In genomic region chr22:36311386-36312085, GRCh38 we compare ENCODE assay signal across 18 cellular contexts. TPM values are rescaled to one million over a fixed set of nuclear protein-coding genes. Genes with fewer than 3 reads are reported as not detected.
DNase-seq lines count a peak whose midpoint lies in the region; ATAC-seq and TF ChIP-seq lines count a peak whose summit lies in the region.
"Had no signal": no experiment of that assay in that cellular context is flagged by ENCODE, and none has a peak within 500 bp of the region (broad histone marks: within the 10 kb centered on the region; RNA-seq: fewer than 3 reads in every experiment).

No MANE protein-coding gene starts in this region.

- no peak for DNase-seq in activated T-cell treated with anti-CD3 and anti-CD28 coated beads, Interleukin-2, amount 50 U/mL, for 24 hours
- DNase-seq in activated T-cell treated with anti-CD3 and anti-CD28 coated beads, Interleukin-2, amount 50 U/mL, for 1 hour = no peak
- DNase-seq in SJSA1 (ENCODE audit: low read depth in 1 of 2, low spot score in 2 of 2) = peak; percentile 68 to 76
- no peak for DNase-seq in epithelial cell of prostate (ENCODE audit: low read depth, low spot score)
- no peak for DNase-seq in stimulated activated naive B cell treated with anti-CD40 and anti-IgM and Interleukin-4, amounts not matched to agents 10 μg/mL and 1 μg/mL and 100 μg/mL, for 72 hours
- no peak for DNase-seq in NCI-H69 (lab: John Stamatoyannopoulos, UW)
- no peak for DNase-seq in BE2C
- DNase-seq: activated naive CD4-positive, alpha-beta T cell treated with anti-CD3 and anti-CD28 coated beads for 36 hours; CD4-positive, CD25-positive, alpha-beta regulatory T cell; left lung; MM.1S; naive B cell; NCI-H2029; NCI-H510A treated with DMSO at 0.1 percent for 48 hours had no signal

- no peak for TF ChIP-seq CTCF in BE2C (IDR thresholded peaks at IDR 0.05; ENCODE audit: low read depth, low read length)

- H3K4me1 Mint-ChIP-seq in activated T-cell treated with anti-CD3 and anti-CD28 coated beads, Interleukin-2, amount 50 U/mL, for 24 hours (ENCODE audit: low read depth) = peaks cover 2% of the 10 kb centered on the region
- peaks cover 4 to 6% of the 10 kb centered on the region in 2 donors for H3K4me1 Mint-ChIP-seq in stimulated activated naive B cell treated with anti-CD40 and anti-IgM and Interleukin-4, amounts not matched to agents 10 μg/mL and 1 μg/mL and 100 μg/mL, for 72 hours

- no peak for ATAC-seq in stimulated activated naive B cell treated with anti-CD40 and anti-IgM and Interleukin-4, amounts not matched to agents 10 μg/mL and 1 μg/mL and 100 μg/mL, for 72 hours (replicated peaks)
- ATAC-seq in GM21360 (IDR thresholded peaks at IDR 0.05; ENCODE audit: unreplicated experiment) = no peak
- ATAC-seq: HCT116, left lung had no signal

- H3K4me3 Mint-ChIP-seq in activated T-cell treated with anti-CD3 and anti-CD28 coated beads, Interleukin-2, amount 50 U/mL, for 24 hours = no peak overlapping the region
- H3K4me3 Mint-ChIP-seq in stimulated activated naive B cell treated with anti-CD40 and anti-IgM and Interleukin-4, amounts not matched to agents 10 μg/mL and 1 μg/mL and 100 μg/mL, for 72 hours = no peak overlapping the region
- H3K4me3 Mint-ChIP-seq: activated naive CD4-positive, alpha-beta T cell treated with anti-CD3 and anti-CD28 coated beads for 36 hours had no signal

- peak overlapping the region; percentile 71 for H3K27ac Mint-ChIP-seq in activated T-cell treated with anti-CD3 and anti-CD28 coated beads, Interleukin-2, amount 50 U/mL, for 24 hours
- H3K27ac Mint-ChIP-seq in stimulated activated naive B cell treated with anti-CD40 and anti-IgM and Interleukin-4, amounts not matched to agents 10 μg/mL and 1 μg/mL and 100 μg/mL, for 72 hours = peak overlapping the region; percentile 42
- H3K27ac Mint-ChIP-seq: activated naive CD4-positive, alpha-beta T cell treated with anti-CD3 and anti-CD28 coated beads for 36 hours had no signal

- H3K27me3 ChIP-seq in SJSA1 (replicated peaks) = no peaks in the 10 kb centered on the region
- no peaks in the 10 kb centered on the region for H3K27me3 ChIP-seq in BE2C
- H3K27me3 ChIP-seq: left lung had no signal

- H3K4me1 ChIP-seq in SJSA1 (replicated peaks) (peaks cover 24% of the 10 kb centered on the region), BE2C (no peaks in the 10 kb centered on the region)

- no peaks in the 10 kb centered on the region for H3K9me3 Mint-ChIP-seq in activated T-cell treated with anti-CD3 and anti-CD28 coated beads, Interleukin-2, amount 50 U/mL, for 24 hours
- no peaks in the 10 kb centered on the region for H3K9me3 Mint-ChIP-seq in stimulated activated naive B cell treated with anti-CD40 and anti-IgM and Interleukin-4, amounts not matched to agents 10 μg/mL and 1 μg/mL and 100 μg/mL, for 72 hours
- H3K9me3 Mint-ChIP-seq: activated naive CD4-positive, alpha-beta T cell treated with anti-CD3 and anti-CD28 coated beads for 36 hours; CD4-positive, CD25-positive, alpha-beta regulatory T cell; naive B cell had no signal

- H3K9me3 ChIP-seq in SJSA1 (replicated peaks) (no peaks in the 10 kb centered on the region), BE2C (no peaks in the 10 kb centered on the region)
- H3K9me3 ChIP-seq: left lung, thoracic aorta had no signal

- H3K4me3 ChIP-seq in SJSA1 = no peak overlapping the region
- H3K4me3 ChIP-seq in BE2C (ENCODE audit: low read depth, low read length) = no peak overlapping the region
- H3K4me3 ChIP-seq: left lung, thoracic aorta had no signal

- peaks cover 95% of the 10 kb centered on the region for H3K36me3 Mint-ChIP-seq in activated T-cell treated with anti-CD3 and anti-CD28 coated beads, Interleukin-2, amount 50 U/mL, for 24 hours (ENCODE audit: low read depth)
- H3K36me3 Mint-ChIP-seq in stimulated activated naive B cell treated with anti-CD40 and anti-IgM and Interleukin-4, amounts not matched to agents 10 μg/mL and 1 μg/mL and 100 μg/mL, for 72 hours = peaks cover 32 to 54% of the 10 kb centered on the region in 2 donors

- H3K27ac ChIP-seq in SJSA1 (peak overlapping the region; percentile 20; the same call in 1 of the 2 replicates), epithelial cell of prostate (peak overlapping the region; percentile 36)
- H3K27ac ChIP-seq: left lung, VCaP had no signal

- H3K36me3 ChIP-seq in SJSA1 (peaks cover 100% of the 10 kb centered on the region), BE2C (peaks cover 57% of the 10 kb centered on the region)

- no peaks in the 10 kb centered on the region for H3K27me3 Mint-ChIP-seq in activated T-cell treated with anti-CD3 and anti-CD28 coated beads, Interleukin-2, amount 50 U/mL, for 24 hours
- H3K27me3 Mint-ChIP-seq in stimulated activated naive B cell treated with anti-CD40 and anti-IgM and Interleukin-4, amounts not matched to agents 10 μg/mL and 1 μg/mL and 100 μg/mL, for 72 hours = no peaks in the 10 kb centered on the region
- H3K27me3 Mint-ChIP-seq: CD4-positive, CD25-positive, alpha-beta regulatory T cell; naive B cell had no signal

RNA-seq across cellular contexts. Expression of gene APOL1, which starts 58.6 kb away (rescaled TPM):
- total RNA-seq in SJSA1 (2014; rRNA removed; shearing (Covaris generic)) = 4.4 and 5.8 TPM in 2 replicates
- polyA plus RNA-seq in BE2C (2012; ENCODE audit: insufficient read depth, insufficient read length, low read depth) = not detected

Comparison
In these comparisons a context has a peak if more than half of its experiments do, and no peak if none do; other contexts are left out.
1. DNase-seq: peak in SJSA1 (2 of 2); none in activated T-cell treated with anti-CD3 and anti-CD28 coated beads, Interleukin-2, amount 50 U/mL, for 24 hours (single experiment), activated T-cell treated with anti-CD3 and anti-CD28 coated beads, Interleukin-2, amount 50 U/mL, for 1 hour (single experiment), epithelial cell of prostate (single experiment), stimulated activated naive B cell treated with anti-CD40 and anti-IgM and Interleukin-4, amounts not matched to agents 10 μg/mL and 1 μg/mL and 100 μg/mL, for 72 hours (single experiment), NCI-H69 (single experiment) and BE2C (single experiment).